ENCODE assay signal across 8 cellular contexts in the genomic region with DNA sequence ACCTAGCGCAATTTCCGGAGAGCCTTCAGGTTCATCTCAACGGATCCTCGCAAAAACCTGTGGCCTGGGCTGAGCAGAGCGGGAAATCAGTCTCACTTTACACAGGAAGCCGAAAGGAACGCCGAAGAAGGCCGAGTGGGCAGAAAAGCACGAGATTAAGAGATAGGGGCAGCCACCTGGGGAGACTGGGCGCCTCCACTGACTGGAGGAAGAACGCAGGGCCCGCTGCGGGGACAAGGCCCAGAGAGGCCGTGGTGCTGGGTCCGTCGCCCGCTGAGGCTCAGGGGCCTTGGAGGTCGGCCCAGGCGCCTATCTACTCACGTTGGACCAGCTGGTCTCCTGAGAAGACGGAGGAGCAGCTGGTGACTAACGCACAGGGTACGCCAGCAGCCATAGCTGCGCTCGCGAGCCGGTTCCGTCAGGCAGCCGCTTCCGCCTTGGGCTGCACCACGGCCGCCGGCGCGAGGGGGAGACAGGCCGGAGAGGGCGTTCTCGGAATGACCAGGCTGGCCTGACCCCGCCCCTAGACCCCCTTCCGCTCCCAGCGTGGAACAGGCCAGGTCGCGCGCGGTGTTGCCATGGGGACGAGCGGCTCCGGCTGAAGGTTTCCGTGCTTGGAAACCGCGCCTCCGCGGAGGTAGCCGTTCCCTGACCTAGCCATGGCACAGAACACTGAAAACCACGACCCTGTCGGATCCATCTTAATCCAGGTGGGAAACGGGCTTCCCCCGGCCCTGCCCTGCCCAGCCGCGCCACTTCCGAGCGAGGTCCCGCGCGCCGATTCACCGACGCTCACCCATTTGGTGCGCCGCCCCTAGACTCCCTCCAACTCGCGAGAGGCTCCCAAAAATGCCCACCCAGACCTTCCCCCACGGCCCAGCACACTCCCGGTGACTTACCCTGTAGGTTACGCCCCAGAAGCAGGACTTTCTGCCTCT. TPM values are rescaled to one million over a fixed set of nuclear protein-coding genes. Genes with fewer than 3 reads are reported as not detected.
A peak's percentile ranks its signal among the peaks of the same experiment; 100 is the strongest.
DNase-seq lines count a peak whose midpoint lies in the region; TF ChIP-seq lines count a peak whose summit lies in the region.

A gene with protein sequence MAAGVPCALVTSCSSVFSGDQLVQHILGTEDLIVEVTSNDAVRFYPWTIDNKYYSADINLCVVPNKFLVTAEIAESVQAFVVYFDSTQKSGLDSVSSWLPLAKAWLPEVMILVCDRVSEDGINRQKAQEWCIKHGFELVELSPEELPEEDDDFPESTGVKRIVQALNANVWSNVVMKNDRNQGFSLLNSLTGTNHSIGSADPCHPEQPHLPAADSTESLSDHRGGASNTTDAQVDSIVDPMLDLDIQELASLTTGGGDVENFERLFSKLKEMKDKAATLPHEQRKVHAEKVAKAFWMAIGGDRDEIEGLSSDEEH (minus strand): TSS at position 424 of the 938 bp plus-strand sequence. CDS start 30 bp downstream, at position 394.
A gene (plus strand): TSS at position 549 of the 938 bp plus-strand sequence. CDS start 111 bp downstream, at position 660.

- H3K27me3 ChIP-seq in H9 (ENCODE audit: insufficient read depth, low read length): no peaks in the 10 kb centered on the region

- H3K4me1 ChIP-seq in ES-I3 (ENCODE audit: insufficient read depth, low read length) (no peaks in the 10 kb centered on the region), H9 (ENCODE audit: insufficient read depth, low read length) (no peaks in the 10 kb centered on the region)

- no peaks in the 10 kb centered on the region for H4K20me1 ChIP-seq in H9 (ENCODE audit: control insufficient read depth, insufficient read depth, insufficient read length)

- H3K14ac ChIP-seq in H9 (ENCODE audit: insufficient read depth, low read length): peak within 1 kb of the TSS; percentile 42; the same call in 1 of the 2 replicates

- H3K18ac ChIP-seq in H9 (ENCODE audit: insufficient read length, low read depth, low read length): no peak within 1 kb of the TSS

- WGBS in H9 (ENCODE audit: extremely low coverage, insufficient read length, low lambda C conversion rate): no CpG with 5 or more reads among the region's 76 CpGs

- H2AK5ac ChIP-seq in H9 (ENCODE audit: insufficient read length, low read length): no peak within 1 kb of the TSS

- H3K27ac ChIP-seq in H9 (ENCODE audit: insufficient read length, low read depth, low read length): no peak within 1 kb of the TSS

- DNase-seq in H9 (peak; percentile 98), M059J (ENCODE audit: low read depth) (peak; percentile 94), activated gamma-delta T cell (lab: John Stamatoyannopoulos, UW) (peak; percentile 97), fibroblast of villous mesenchyme (ENCODE audit: low read depth) (peak; percentile 98), nephron progenitor cell (peak; percentile 100)

- H3K4me3 ChIP-seq in fibroblast of villous mesenchyme (ENCODE audit: low read depth, low read length): peak within 1 kb of the TSS; percentile 97

- no peak within 1 kb of the TSS for H2BK20ac ChIP-seq in H9 (ENCODE audit: low read depth, low read length, poor library complexity, severe bottlenecking)

- no peak within 1 kb of the TSS for H2AFZ ChIP-seq in H9 (ENCODE audit: low read length)

- H2BK120ac ChIP-seq in H9 (ENCODE audit: low read depth, low read length, poor library complexity, severe bottlenecking): no peak within 1 kb of the TSS

- no peak within 1 kb of the TSS for H4K8ac ChIP-seq in H9 (replicated peaks; ENCODE audit: insufficient read length, low read depth, low read length)

- TF ChIP-seq CTCF in H9 (conservative IDR thresholded peaks at IDR 0.05): no peak
- TF ChIP-seq CTCF in fibroblast of villous mesenchyme (IDR thresholded peaks at IDR 0.05; ENCODE audit: insufficient read depth, low read depth, low read length): no peak
- no peak for TF ChIP-seq CTCF in nephron progenitor cell (IDR thresholded peaks at IDR 0.05)

- no peak within 1 kb of the TSS for H3K4ac ChIP-seq in H9 (ENCODE audit: low read depth, low read length)

- no peak within 1 kb of the TSS for H3K56ac ChIP-seq in H9 (ENCODE audit: insufficient read length, low read depth, low read length)

- H3K4me3 Mint-ChIP-seq in H9 (peak within 1 kb of the TSS; percentile 96 to 99), nephron progenitor cell (peak within 1 kb of the TSS; percentile 99)
- H3K4me3 Mint-ChIP-seq in stimulated activated naive CD8-positive, alpha-beta T cell treated with anti-CD3 and anti-CD28 coated beads, Interleukin-15, Interleukin-2, amounts not matched to agents 100 ng/mL and 50 ng/mL, for 24 hours: peak within 1 kb of the TSS; percentile 99

- no peak within 1 kb of the TSS for H3K23ac ChIP-seq in H9 (ENCODE audit: insufficient read length, low read depth, low read length)

- H2BK15ac ChIP-seq in H9 (ENCODE audit: low read depth, low read length): no peak within 1 kb of the TSS

- peaks cover 2% of the 10 kb centered on the region; the same call in 1 of the 2 replicates for H3K79me2 ChIP-seq in H9 (ENCODE audit: insufficient read depth, low read length)

- H2BK5ac ChIP-seq in H9 (ENCODE audit: insufficient read length, low read length): no peak within 1 kb of the TSS

- H3K36me3 Mint-ChIP-seq in H9 (ENCODE audit: insufficient read depth in 1 of 3, low read depth in 3 of 3) (no peaks in the 10 kb centered on the region; a peak in 1 of 7 replicates), nephron progenitor cell (ENCODE audit: low read depth) (peaks cover 3% of the 10 kb centered on the region)
- H3K36me3 Mint-ChIP-seq in stimulated activated naive CD8-positive, alpha-beta T cell treated with anti-CD3 and anti-CD28 coated beads, Interleukin-15, Interleukin-2, amounts not matched to agents 100 ng/mL and 50 ng/mL, for 24 hours (ENCODE audit: low read depth): peaks cover 15% of the 10 kb centered on the region

- H3K27ac Mint-ChIP-seq in H9 (peak within 1 kb of the TSS; percentile 77 to 97 (median 94); a peak in 5 of 7 replicates), nephron progenitor cell (peak within 1 kb of the TSS; percentile 96)
- H3K27ac Mint-ChIP-seq in stimulated activated naive CD8-positive, alpha-beta T cell treated with anti-CD3 and anti-CD28 coated beads, Interleukin-15, Interleukin-2, amounts not matched to agents 100 ng/mL and 50 ng/mL, for 24 hours: peak within 1 kb of the TSS; percentile 97

- no peaks in the 10 kb centered on the region for H3K9me3 Mint-ChIP-seq in H9
- H3K9me3 Mint-ChIP-seq in nephron progenitor cell: no peaks in the 10 kb centered on the region
- H3K9me3 Mint-ChIP-seq in stimulated activated naive CD8-positive, alpha-beta T cell treated with anti-CD3 and anti-CD28 coated beads, Interleukin-15, Interleukin-2, amounts not matched to agents 100 ng/mL and 50 ng/mL, for 24 hours: no peaks in the 10 kb centered on the region

- no peak within 1 kb of the TSS for H4K91ac ChIP-seq in H9 (ENCODE audit: insufficient read length, low read depth, low read length)

- H3K27me3 Mint-ChIP-seq in H9 (ENCODE audit: low read depth) (peaks cover 23% of the 10 kb centered on the region), nephron progenitor cell (ENCODE audit: low read depth, poor library complexity) (peaks cover 13% of the 10 kb centered on the region)
- H3K27me3 Mint-ChIP-seq in stimulated activated naive CD8-positive, alpha-beta T cell treated with anti-CD3 and anti-CD28 coated beads, Interleukin-15, Interleukin-2, amounts not matched to agents 100 ng/mL and 50 ng/mL, for 24 hours: peaks cover 3% of the 10 kb centered on the region

- H3K4me2 ChIP-seq in H9 (ENCODE audit: insufficient read depth, insufficient read length, low read length): peak within 1 kb of the TSS; percentile 75

- no peak within 1 kb of the TSS for H3T11ph ChIP-seq in H9 (ENCODE audit: low read length)

- H3K23me2 ChIP-seq in H9 (ENCODE audit: insufficient read length, low read depth, low read length, poor library complexity, severe bottlenecking): no peaks in the 10 kb centered on the region

- no peak within 1 kb of the TSS for H2BK12ac ChIP-seq in H9 (ENCODE audit: insufficient read length, low read depth, low read length)

- H3K4me1 Mint-ChIP-seq in H9 (peaks cover 7 to 13% of the 10 kb centered on the region in 2 experiments), nephron progenitor cell (peaks cover 37% of the 10 kb centered on the region)
- H3K4me1 Mint-ChIP-seq in stimulated activated naive CD8-positive, alpha-beta T cell treated with anti-CD3 and anti-CD28 coated beads, Interleukin-15, Interleukin-2, amounts not matched to agents 100 ng/mL and 50 ng/mL, for 24 hours (ENCODE audit: low read depth): peaks cover 43% of the 10 kb centered on the region

- H3K9me3 ChIP-seq in ES-I3 (ENCODE audit: control insufficient read depth, insufficient read depth, low read length): no peaks in the 10 kb centered on the region
- H3K9me3 ChIP-seq in H9 (ENCODE audit: control insufficient read depth, low read depth, low read length): no peaks in the 10 kb centered on the region

- no peak within 1 kb of the TSS for H4K5ac ChIP-seq in H9 (ENCODE audit: insufficient read length, low read depth, low read length)

- peak; percentile 95 for TF ChIP-seq POLR2A in Raji (IDR thresholded peaks at IDR 0.05; ENCODE audit: insufficient read depth, low read depth, low read length)

- H3K79me1 ChIP-seq in H9 (ENCODE audit: insufficient read depth, low read depth, low read length, poor library complexity, severe bottlenecking): peaks cover 2% of the 10 kb centered on the region

- peak within 1 kb of the TSS; percentile 75 for H3K9ac ChIP-seq in ES-I3 (ENCODE audit: low read depth, low read length)
- peak within 1 kb of the TSS; percentile 28 for H3K9ac ChIP-seq in H9 (ENCODE audit: extremely low read depth, insufficient read length, low read length)

- H3K36me3 ChIP-seq in ES-I3 (ENCODE audit: insufficient read depth, low read length): no peaks in the 10 kb centered on the region

RNA-seq across cellular contexts. Expression of the first gene that starts in this region (rescaled TPM):
- total RNA-seq in H9 (2021) (40.1 and 41.9 TPM in 2 replicates), fibroblast of villous mesenchyme (45.7 and 50.1 TPM in 2 replicates)
- 75.0 and 106 TPM in 2 replicates for total RNA-seq in M059J (2014; rRNA removed; shearing (Covaris generic))

RNA-seq across cellular contexts. Expression of the second gene that starts in this region (rescaled TPM):
- 1.1 and 1.9 TPM in 2 replicates for total RNA-seq in H9 (2021)
- total RNA-seq in M059J (2014; rRNA removed; shearing (Covaris generic)): 4.3 and 8.3 TPM in 2 replicates
- total RNA-seq in fibroblast of villous mesenchyme: 2.6 and 4.7 TPM in 2 replicates
